1 cellular context compared by ENCODE assay signal in genomic region chr3:134312072-134312872, GRCh38.
TF ChIP-seq lines count a peak whose summit lies in the region.

No MANE protein-coding gene starts in this region.

TF ChIP-seq in HepG2, 621 proteins besides CTCF, POLR2A, EP300 and RAD21 (continued from another document):
- TF ChIP-seq, protein P1, sequence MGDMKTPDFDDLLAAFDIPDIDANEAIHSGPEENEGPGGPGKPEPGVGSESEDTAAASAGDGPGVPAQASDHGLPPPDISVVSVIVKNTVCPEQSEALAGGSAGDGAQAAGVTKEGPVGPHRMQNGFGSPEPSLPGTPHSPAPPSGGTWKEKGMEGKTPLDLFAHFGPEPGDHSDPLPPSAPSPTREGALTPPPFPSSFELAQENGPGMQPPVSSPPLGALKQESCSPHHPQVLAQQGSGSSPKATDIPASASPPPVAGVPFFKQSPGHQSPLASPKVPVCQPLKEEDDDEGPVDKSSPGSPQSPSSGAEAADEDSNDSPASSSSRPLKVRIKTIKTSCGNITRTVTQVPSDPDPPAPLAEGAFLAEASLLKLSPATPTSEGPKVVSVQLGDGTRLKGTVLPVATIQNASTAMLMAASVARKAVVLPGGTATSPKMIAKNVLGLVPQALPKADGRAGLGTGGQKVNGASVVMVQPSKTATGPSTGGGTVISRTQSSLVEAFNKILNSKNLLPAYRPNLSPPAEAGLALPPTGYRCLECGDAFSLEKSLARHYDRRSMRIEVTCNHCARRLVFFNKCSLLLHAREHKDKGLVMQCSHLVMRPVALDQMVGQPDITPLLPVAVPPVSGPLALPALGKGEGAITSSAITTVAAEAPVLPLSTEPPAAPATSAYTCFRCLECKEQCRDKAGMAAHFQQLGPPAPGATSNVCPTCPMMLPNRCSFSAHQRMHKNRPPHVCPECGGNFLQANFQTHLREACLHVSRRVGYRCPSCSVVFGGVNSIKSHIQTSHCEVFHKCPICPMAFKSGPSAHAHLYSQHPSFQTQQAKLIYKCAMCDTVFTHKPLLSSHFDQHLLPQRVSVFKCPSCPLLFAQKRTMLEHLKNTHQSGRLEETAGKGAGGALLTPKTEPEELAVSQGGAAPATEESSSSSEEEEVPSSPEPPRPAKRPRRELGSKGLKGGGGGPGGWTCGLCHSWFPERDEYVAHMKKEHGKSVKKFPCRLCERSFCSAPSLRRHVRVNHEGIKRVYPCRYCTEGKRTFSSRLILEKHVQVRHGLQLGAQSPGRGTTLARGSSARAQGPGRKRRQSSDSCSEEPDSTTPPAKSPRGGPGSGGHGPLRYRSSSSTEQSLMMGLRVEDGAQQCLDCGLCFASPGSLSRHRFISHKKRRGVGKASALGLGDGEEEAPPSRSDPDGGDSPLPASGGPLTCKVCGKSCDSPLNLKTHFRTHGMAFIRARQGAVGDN (CRISPR knock-in tag; IDR thresholded peaks at IDR 0.05) = peak; percentile 42; the same call in 1 of the 2 replicates
